In the genomic region with DNA sequence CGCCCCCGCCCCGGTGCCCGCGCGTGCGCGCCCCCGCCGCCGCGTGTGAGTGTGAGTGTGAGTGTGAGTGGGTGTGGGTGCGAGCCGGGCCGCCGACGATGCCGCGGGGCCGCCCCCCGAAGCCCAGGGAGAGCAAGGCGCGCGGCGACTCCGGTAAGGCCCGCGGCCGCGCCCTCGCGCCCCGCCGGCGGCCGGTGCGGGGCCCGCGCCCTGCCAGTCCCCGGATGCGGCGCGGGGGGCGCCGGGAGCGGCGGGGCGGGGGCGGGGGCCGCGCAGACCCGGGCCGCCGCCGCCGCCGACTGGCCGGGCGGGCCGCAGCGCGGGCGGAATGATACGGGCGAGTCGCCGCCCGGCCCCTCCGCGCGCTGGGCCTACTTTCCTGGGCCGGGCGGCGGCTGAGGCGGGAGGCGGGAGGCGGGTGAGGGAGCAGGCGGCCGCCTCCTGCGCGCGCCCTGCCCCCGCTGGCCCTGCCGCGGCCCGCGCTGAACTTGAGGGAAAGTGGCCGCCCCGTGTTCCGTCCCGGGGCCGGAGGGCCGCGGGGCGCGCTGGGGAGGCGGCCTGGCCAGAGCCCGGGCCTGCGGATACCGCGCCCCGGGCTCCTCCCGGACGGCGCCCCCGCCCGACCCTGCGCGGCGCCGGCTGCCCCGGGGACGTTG, we compare ENCODE assay signal across 8 cellular contexts. TPM values are rescaled to one million over a fixed set of nuclear protein-coding genes. Genes with fewer than 3 reads are reported as not detected.
DNase-seq lines count a peak whose midpoint lies in the region; ATAC-seq and TF ChIP-seq lines count a peak whose summit lies in the region.

A gene (plus strand): TSS at position 48 of the 656 bp plus-strand sequence. CDS start 51 bp downstream, at position 99.

- peak; percentile 21 for ATAC-seq in HG03060 (IDR thresholded peaks at IDR 0.05; ENCODE audit: low read depth, unreplicated experiment)
- peak; percentile 67 for ATAC-seq in activated CD8-positive, alpha-beta T cell treated with anti-CD3 and anti-CD28 coated beads for 36 hours

- 0% methylated on average over 113 of the region's 113 CpGs for WGBS in ectodermal cell, 2 experiments

- no peak for TF ChIP-seq CTCF in activated CD8-positive, alpha-beta T cell treated with anti-CD3 and anti-CD28 coated beads for 36 hours (IDR thresholded peaks at IDR 0.05)

- intact Hi-C loops in activated CD8-positive, alpha-beta T cell treated with anti-CD3 and anti-CD28 coated beads for 36 hours (cut with micrococcal nuclease), result no loop called here

- POLR2A ChIA-PET in activated CD8-positive, alpha-beta T cell treated with anti-CD3 and anti-CD28 coated beads for 36 hours (lab: Charles Lee), result interaction anchor here (1.0 to 2.6 kb wide), 4 partner anchors 8 to 22 kb away, joined by 4 to 6 read pairs (median 5); no protein-coding TSS in a partner anchor

- H3K9me3 Mint-ChIP-seq in activated CD8-positive, alpha-beta T cell treated with anti-CD3 and anti-CD28 coated beads for 36 hours, result no peaks in the 10 kb centered on the region

- H3K27me3 Mint-ChIP-seq in activated CD8-positive, alpha-beta T cell treated with anti-CD3 and anti-CD28 coated beads for 36 hours, result no peaks in the 10 kb centered on the region

- H3K4me3 Mint-ChIP-seq in activated CD8-positive, alpha-beta T cell treated with anti-CD3 and anti-CD28 coated beads for 36 hours, result peak within 1 kb of the TSS; percentile 91

- no peaks in the 10 kb centered on the region for H3K36me3 ChIP-seq in ectodermal cell (ENCODE audit: control insufficient read depth, insufficient read depth, low read length)

- DNase-seq in AG08395 (ENCODE audit: low spot score) (peak; percentile 85), NCI-H345 (lab: John Stamatoyannopoulos, UW) (peak; percentile 70), lung microvascular endothelial cell (ENCODE audit: low read depth in 2 of 2) (peak; percentile 84 to 90)
- peak; percentile 70 for DNase-seq in activated CD8-positive, alpha-beta T cell treated with anti-CD3 and anti-CD28 coated beads for 36 hours
- DNase-seq in stimulated activated CD8-positive, alpha-beta memory T cell treated with anti-CD3 and anti-CD28 coated beads, Interleukin-12 subunit alpha, Interleukin-12 subunit beta, amount 100 ng/mL, for 1 hour (ENCODE audit: low read depth), result peak; percentile 42

- H3K27ac Mint-ChIP-seq in activated CD8-positive, alpha-beta T cell treated with anti-CD3 and anti-CD28 coated beads for 36 hours, result peak within 1 kb of the TSS; percentile 93

- peaks cover 6% of the 10 kb centered on the region for H3K4me1 ChIP-seq in ectodermal cell (ENCODE audit: control insufficient read depth, insufficient read depth, low read length)

- peak; percentile 65 for TF ChIP-seq POLR2A in GM18526 (IDR thresholded peaks at IDR 0.05; ENCODE audit: extremely low read depth, insufficient read length)

- peaks cover 50% of the 10 kb centered on the region for H3K4me1 Mint-ChIP-seq in activated CD8-positive, alpha-beta T cell treated with anti-CD3 and anti-CD28 coated beads for 36 hours (ENCODE audit: low read depth)

- peak within 1 kb of the TSS; percentile 55 for H3K27ac ChIP-seq in ectodermal cell (ENCODE audit: insufficient read depth, low read depth, low read length, poor library complexity, severe bottlenecking)

- CTCF ChIA-PET in activated CD8-positive, alpha-beta T cell treated with anti-CD3 and anti-CD28 coated beads for 36 hours (lab: Charles Lee), result interaction anchor here (7.7 kb wide), 1 partner anchor 20 kb away, joined by 85 read pairs; no protein-coding TSS in a partner anchor

- H3K27me3 ChIP-seq in ectodermal cell (ENCODE audit: control insufficient read depth, insufficient read depth, low read length, poor library complexity, severe bottlenecking), result no peaks in the 10 kb centered on the region

- peaks cover 15% of the 10 kb centered on the region for H3K36me3 Mint-ChIP-seq in activated CD8-positive, alpha-beta T cell treated with anti-CD3 and anti-CD28 coated beads for 36 hours (ENCODE audit: low read depth)

- H3K4me3 ChIP-seq in ectodermal cell (ENCODE audit: insufficient read depth, low read depth, low read length), result peak within 1 kb of the TSS; percentile 97

- H3K9me3 ChIP-seq in ectodermal cell (ENCODE audit: control insufficient read depth, low read length), result no peaks in the 10 kb centered on the region

RNA-seq across cellular contexts. Expression of the gene that starts here (rescaled TPM):
- total RNA-seq in activated CD8-positive, alpha-beta T cell treated with anti-CD3 and anti-CD28 coated beads for 36 hours, result 10 to 100 TPM; 12.7 to 15.2 TPM
- 12.7 TPM for polyA plus RNA-seq in ectodermal cell (2013, experiment 1 of 4)
- polyA plus RNA-seq in ectodermal cell (2013, experiment 2 of 4), result 13.2 TPM
- 7.7 TPM for polyA plus RNA-seq in ectodermal cell (2013, experiment 3 of 4)
- polyA plus RNA-seq in ectodermal cell (2013, experiment 4 of 4), result 8.1 TPM
- 3.9 and 6.5 TPM in 2 replicates for total RNA-seq in lung microvascular endothelial cell

Comparison
In these comparisons a context has a peak if more than half of its experiments do, and no peak if none do; other contexts are left out.
1. Peak in every context shown above with its lines: DNase-seq, ATAC-seq, H3K4me3 ChIP-seq and H3K27ac ChIP-seq.